8 cellular contexts compared by ENCODE assay signal in genomic region chr21:46500224-46500861, GRCh38. TPM values are rescaled to one million over a fixed set of nuclear protein-coding genes. Genes with fewer than 3 reads are reported as not detected.
A peak's percentile ranks its signal among the peaks of the same experiment; 100 is the strongest.
DNase-seq lines count a peak whose midpoint lies in the region; ATAC-seq and TF ChIP-seq lines count a peak whose summit lies in the region.

No MANE protein-coding gene starts in this region.

- no peak overlapping the region for H3K27ac Mint-ChIP-seq in activated naive CD8-positive, alpha-beta T cell treated with anti-CD3 and anti-CD28 coated beads, Interleukin-2, amount 10 ng/mL, durations not matched to agents 7 days and 5 days
- H3K27ac Mint-ChIP-seq in naive thymus-derived CD4-positive, alpha-beta T cell = peak overlapping the region; percentile 21 to 84 (median 80)
- H3K27ac Mint-ChIP-seq in Caco-2 (ENCODE audit: unreplicated experiment) = no peak overlapping the region

- intact Hi-C loops in naive thymus-derived CD4-positive, alpha-beta T cell (cut with micrococcal nuclease) = no loop called here
- intact Hi-C loops in Caco-2 (cut with micrococcal nuclease; ENCODE audit: unreplicated experiment) = no loop called here

- H3K4me3 ChIP-seq in Karpas-422 (ENCODE audit: low read length) (no peak overlapping the region), Caco-2 (ENCODE audit: low read depth, low read length) (no peak overlapping the region)
- no peak overlapping the region for H3K4me3 ChIP-seq in naive thymus-derived CD4-positive, alpha-beta T cell (ENCODE audit: low read length)

- no peak overlapping the region for H3K4me3 Mint-ChIP-seq in activated naive CD8-positive, alpha-beta T cell treated with anti-CD3 and anti-CD28 coated beads, Interleukin-2, amount 10 ng/mL, durations not matched to agents 7 days and 5 days
- H3K4me3 Mint-ChIP-seq in naive thymus-derived CD4-positive, alpha-beta T cell = peak overlapping the region in 3 of 10 donors; percentile 21 to 44 (median 33)
- no peak overlapping the region for H3K4me3 Mint-ChIP-seq in Caco-2 (ENCODE audit: unreplicated experiment)

- H3K27ac ChIP-seq in Karpas-422 (ENCODE audit: low read length) = peak overlapping the region; percentile 93
- no peak overlapping the region for H3K27ac ChIP-seq in naive thymus-derived CD4-positive, alpha-beta T cell (ENCODE audit: low read depth, low read length)

- POLR2A ChIA-PET in activated naive CD8-positive, alpha-beta T cell treated with anti-CD3 and anti-CD28 coated beads, Interleukin-2, amount 10 ng/mL, durations not matched to agents 7 days and 5 days (lab: Charles Lee) = interaction anchor here (1.1 to 1.4 kb wide), 2 partner anchors 19 to 135 kb away, joined by 4 read pairs; partner anchors contain the start of gene PRMT2
- POLR2A ChIA-PET in naive thymus-derived CD4-positive, alpha-beta T cell (lab: Charles Lee) = interaction anchor here (0.6 to 3.0 kb wide), 5 partner anchors 12 to 142 kb away, joined by 3 to 13 read pairs (median 4); partner anchors contain the start of gene PRMT2
- POLR2A ChIA-PET in Caco-2 (lab: Charles Lee) = no interaction called here

- H3K79me2 ChIP-seq in Karpas-422 (ENCODE audit: low read length) = peaks cover 3% of the 10 kb centered on the region; the same call in 1 of the 2 replicates

- peak; percentile 30 for DNase-seq in EH (ENCODE audit: low read depth)
- DNase-seq in Karpas-422 = peak; percentile 51
- DNase-seq in activated naive CD8-positive, alpha-beta T cell treated with anti-CD3 and anti-CD28 coated beads, Interleukin-2, amount 10 ng/mL, durations not matched to agents 7 days and 5 days = no peak
- DNase-seq in naive thymus-derived CD4-positive, alpha-beta T cell = peak in 4 of 9 donors; percentile 8 to 14 (median 11)
- DNase-seq in NCI-H446 treated with DMSO at 0.1 percent for 48 hours (lab: John Stamatoyannopoulos, UW) = no peak
- DNase-seq in NOMO-1 (lab: John Stamatoyannopoulos, UW; ENCODE audit: unreplicated experiment in 2 of 2) = no peak
- DNase-seq in NCI-H187 (lab: John Stamatoyannopoulos, UW) = no peak
- no peak for DNase-seq in Caco-2

- H3K4me1 Mint-ChIP-seq in activated naive CD8-positive, alpha-beta T cell treated with anti-CD3 and anti-CD28 coated beads, Interleukin-2, amount 10 ng/mL, durations not matched to agents 7 days and 5 days = peaks cover 18% of the 10 kb centered on the region
- peaks cover 13 to 45% (median 31%) of the 10 kb centered on the region in 7 donors for H3K4me1 Mint-ChIP-seq in naive thymus-derived CD4-positive, alpha-beta T cell
- H3K4me1 Mint-ChIP-seq in Caco-2 (ENCODE audit: low read depth, unreplicated experiment) = no peaks in the 10 kb centered on the region

- no peaks in the 10 kb centered on the region for H3K27me3 ChIP-seq in Karpas-422 (ENCODE audit: low read length)
- no peaks in the 10 kb centered on the region for H3K27me3 ChIP-seq in naive thymus-derived CD4-positive, alpha-beta T cell (ENCODE audit: control insufficient read depth in 2 of 2, insufficient read depth in 2 of 2, low read length in 2 of 2)
- no peaks in the 10 kb centered on the region for H3K27me3 ChIP-seq in Caco-2 (replicated peaks; ENCODE audit: control insufficient read depth, insufficient read depth, low read length)

- H4K20me1 ChIP-seq in Karpas-422 (ENCODE audit: insufficient read depth, low read depth, low read length) = no peaks in the 10 kb centered on the region

- H3K9me3 Mint-ChIP-seq in activated naive CD8-positive, alpha-beta T cell treated with anti-CD3 and anti-CD28 coated beads, Interleukin-2, amount 10 ng/mL, durations not matched to agents 7 days and 5 days = no peaks in the 10 kb centered on the region
- H3K9me3 Mint-ChIP-seq in naive thymus-derived CD4-positive, alpha-beta T cell = no peaks in the 10 kb centered on the region
- H3K9me3 Mint-ChIP-seq in Caco-2 (ENCODE audit: unreplicated experiment) = no peaks in the 10 kb centered on the region

- BruUV-seq in Caco-2 (replicated peaks; lab: Mats Ljungman, UMichigan) = no TSS peak

- H3K27me3 Mint-ChIP-seq in activated naive CD8-positive, alpha-beta T cell treated with anti-CD3 and anti-CD28 coated beads, Interleukin-2, amount 10 ng/mL, durations not matched to agents 7 days and 5 days = no peaks in the 10 kb centered on the region
- no peaks in the 10 kb centered on the region for H3K27me3 Mint-ChIP-seq in naive thymus-derived CD4-positive, alpha-beta T cell
- H3K27me3 Mint-ChIP-seq in Caco-2 (ENCODE audit: insufficient read depth, unreplicated experiment) = no peaks in the 10 kb centered on the region

- no peak overlapping the region for H2AFZ ChIP-seq in Karpas-422 (ENCODE audit: low read length)

- no peak for TF ChIP-seq CTCF in Caco-2 (IDR thresholded peaks at IDR 0.05; ENCODE audit: insufficient read depth in 1 of 2, low read depth in 1 of 2, low read length in 1 of 2, severe bottlenecking in 1 of 2, unreplicated experiment in 1 of 2)

- peaks cover 35% of the 10 kb centered on the region for H3K36me3 Mint-ChIP-seq in activated naive CD8-positive, alpha-beta T cell treated with anti-CD3 and anti-CD28 coated beads, Interleukin-2, amount 10 ng/mL, durations not matched to agents 7 days and 5 days
- H3K36me3 Mint-ChIP-seq in naive thymus-derived CD4-positive, alpha-beta T cell = peaks cover 13 to 49% (median 30%) of the 10 kb centered on the region in 5 donors
- peaks cover 29% of the 10 kb centered on the region for H3K36me3 Mint-ChIP-seq in Caco-2 (ENCODE audit: insufficient read depth, unreplicated experiment)

- peak overlapping the region; percentile 56 for H3K4me2 ChIP-seq in Karpas-422 (ENCODE audit: low read depth, low read length, poor library complexity, severe bottlenecking)

- no peaks in the 10 kb centered on the region for H3K9me3 ChIP-seq in Karpas-422 (ENCODE audit: low read length)
- H3K9me3 ChIP-seq in naive thymus-derived CD4-positive, alpha-beta T cell (ENCODE audit: control insufficient read depth in 2 of 3, low read length in 3 of 3) = no peaks in the 10 kb centered on the region
- H3K9me3 ChIP-seq in Caco-2 = no peaks in the 10 kb centered on the region

- CTCF ChIA-PET in naive thymus-derived CD4-positive, alpha-beta T cell (lab: Charles Lee) = interaction anchor here (0.6 to 1.5 kb wide), 4 partner anchors 10 to 175 kb away, joined by 3 to 4 read pairs (median 3); no protein-coding TSS in a partner anchor
- CTCF ChIA-PET in Caco-2 (lab: Charles Lee) = no interaction called here

- peak overlapping the region; percentile 37 for H3K9ac ChIP-seq in Karpas-422 (ENCODE audit: low read length)

- H3K4me1 ChIP-seq in Karpas-422 (ENCODE audit: low read length) (peaks cover 62% of the 10 kb centered on the region), Caco-2 (no peaks in the 10 kb centered on the region)
- peaks cover 8 to 12% of the 10 kb centered on the region in 2 donors for H3K4me1 ChIP-seq in naive thymus-derived CD4-positive, alpha-beta T cell (ENCODE audit: control insufficient read depth in 2 of 2, insufficient read depth in 2 of 2, low read length in 2 of 2)

- ATAC-seq in activated naive CD8-positive, alpha-beta T cell treated with anti-CD3 and anti-CD28 coated beads, Interleukin-2, amount 10 ng/mL, durations not matched to agents 7 days and 5 days (ENCODE audit: low read depth) = peak; percentile 36
- ATAC-seq in naive thymus-derived CD4-positive, alpha-beta T cell = no peak

- H3K9me2 ChIP-seq in Karpas-422 (replicated peaks; ENCODE audit: insufficient read depth, low read length) = no peaks in the 10 kb centered on the region

- H3K36me3 ChIP-seq in Karpas-422 (ENCODE audit: insufficient read depth, low read length) (peaks cover 18% of the 10 kb centered on the region; the same call in 1 of the 2 replicates), Caco-2 (ENCODE audit: control insufficient read depth, insufficient read depth, low read length) (no peaks in the 10 kb centered on the region; the same call in 1 of the 2 replicates)
- H3K36me3 ChIP-seq in naive thymus-derived CD4-positive, alpha-beta T cell (ENCODE audit: control insufficient read depth in 2 of 3, insufficient read depth in 3 of 3, low read length in 3 of 3) = peaks cover 0 to 65% (median 3%) of the 10 kb centered on the region in 3 experiments

RNA-seq across cellular contexts. Expression of gene DIP2A, which starts 41.7 kb away (rescaled TPM):
- 29.4 and 32.4 TPM in 2 replicates for total RNA-seq in Karpas-422 (2014; rRNA removed; shearing (Covaris generic); ENCODE audit: low replicate concordance)
- total RNA-seq in activated naive CD8-positive, alpha-beta T cell treated with anti-CD3 and anti-CD28 coated beads, Interleukin-2, amount 10 ng/mL, durations not matched to agents 7 days and 5 days = 10 to 100 TPM; 78.7 to 78.8 TPM
- total RNA-seq in naive thymus-derived CD4-positive, alpha-beta T cell = 100 to 1,000 TPM in 4 of 5 experiments, 10 to 100 TPM in 1; 54.7 to 118 (median 108) TPM
- 10 to 100 TPM; 16.9 to 22.9 TPM for polyA plus RNA-seq in naive thymus-derived CD4-positive, alpha-beta T cell
- 44.6 and 51.2 TPM in 2 replicates for total RNA-seq in Caco-2 (2022)

Comparison
In these comparisons a context has a peak if more than half of its experiments do, and no peak if none do; other contexts are left out.
1. DNase-seq: peak in EH (single experiment) and Karpas-422 (single experiment); none in activated naive CD8-positive, alpha-beta T cell treated with anti-CD3 and anti-CD28 coated beads, Interleukin-2, amount 10 ng/mL, durations not matched to agents 7 days and 5 days (single experiment), NCI-H446 treated with DMSO at 0.1 percent for 48 hours (single experiment), NOMO-1 (0 of 2), NCI-H187 (0 of 2) and Caco-2 (0 of 2).
2. H3K27ac Mint-ChIP-seq: peak in naive thymus-derived CD4-positive, alpha-beta T cell (9 of 9); none in activated naive CD8-positive, alpha-beta T cell treated with anti-CD3 and anti-CD28 coated beads, Interleukin-2, amount 10 ng/mL, durations not matched to agents 7 days and 5 days (single experiment) and Caco-2 (single experiment).